15 cellular contexts compared by ENCODE assay signal in the genomic region with DNA sequence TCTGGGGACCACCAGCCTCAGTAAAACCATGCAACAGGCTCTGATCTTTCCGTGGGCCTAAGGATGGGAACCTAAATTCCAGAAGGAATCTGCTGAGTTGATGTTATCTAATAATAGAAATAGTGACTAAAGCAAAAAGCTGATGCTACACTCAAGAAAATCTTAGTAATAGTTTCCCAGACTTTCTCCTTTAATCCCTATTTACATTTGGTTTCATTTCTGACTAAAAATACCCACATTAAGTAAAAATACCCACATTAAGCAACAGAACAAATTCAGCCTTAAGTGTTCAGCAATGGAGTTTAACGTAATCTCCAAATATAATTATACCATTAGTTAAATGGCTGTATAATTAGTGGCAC. TPM values are rescaled to one million over a fixed set of nuclear protein-coding genes. Genes with fewer than 3 reads are reported as not detected.
A peak's percentile ranks its signal among the peaks of the same experiment; 100 is the strongest.
DNase-seq lines count a peak whose midpoint lies in the region; ATAC-seq and TF ChIP-seq lines count a peak whose summit lies in the region.
"Had no signal": no experiment of that assay in that cellular context is flagged by ENCODE, and none has a peak within 500 bp of the region (broad histone marks: within the 10 kb centered on the region; RNA-seq: fewer than 3 reads in every experiment).

No MANE protein-coding gene starts in this region.

- H3K4me1 ChIP-seq in smooth muscle cell (ENCODE audit: low read depth) = peaks cover 4% of the 10 kb centered on the region
- H3K4me1 ChIP-seq: BE2C had no signal

- H2AFZ ChIP-seq in smooth muscle cell (ENCODE audit: low read depth) = no peak overlapping the region

- H3K27me3 ChIP-seq in smooth muscle cell (ENCODE audit: low read depth) (peaks cover 30% of the 10 kb centered on the region), H7 (ENCODE audit: control insufficient read depth, insufficient read depth, low read length) (no peaks in the 10 kb centered on the region)
- H3K27me3 ChIP-seq: BE2C had no signal

- H3K36me3 ChIP-seq in smooth muscle cell (ENCODE audit: low read depth) (no peaks in the 10 kb centered on the region), H7 (replicated peaks; ENCODE audit: control insufficient read depth, insufficient read depth, low read length) (no peaks in the 10 kb centered on the region)
- H3K36me3 ChIP-seq: BE2C had no signal

- H3F3A ChIP-seq in smooth muscle cell (ENCODE audit: low read depth) = no peaks in the 10 kb centered on the region

- no peaks in the 10 kb centered on the region for H4K20me1 ChIP-seq in smooth muscle cell (ENCODE audit: low read depth)

- H3K4me3 ChIP-seq in smooth muscle cell (no peak overlapping the region), H7 (ENCODE audit: insufficient read depth, low read depth, low read length) (no peak overlapping the region)
- H3K4me3 ChIP-seq: K562 had no signal

- H3K9ac ChIP-seq in smooth muscle cell (ENCODE audit: low read depth) = no peak overlapping the region

- DNase-seq in AG08395 (ENCODE audit: low spot score) (peak; percentile 46), NCI-H69 (lab: John Stamatoyannopoulos, UW) (peak; percentile 64), iris pigment epithelial cell (ENCODE audit: low read depth) (peak; percentile 47), smooth muscle cell (lab: John Stamatoyannopoulos, UW; ENCODE audit: unreplicated experiment) (no peak), H7 (no peak), cerebellar nuclear complex (lab: John Stamatoyannopoulos, UW) (no peak)
- DNase-seq: BE2C; CD4-positive, alpha-beta memory T cell; NCI-H1436 treated with DMSO at 0.1 percent for 48 hours; NCI-H2081 treated with DMSO at 0.1 percent for 48 hours; NCI-H524 treated with DMSO at 0.1 percent for 48 hours; PC-3 had no signal

- peak overlapping the region; percentile 10 for H3K4me2 ChIP-seq in smooth muscle cell

- H3K9me3 ChIP-seq in smooth muscle cell (replicated peaks; ENCODE audit: low read depth) = no peaks in the 10 kb centered on the region
- H3K9me3 ChIP-seq: BE2C had no signal

- no peaks in the 10 kb centered on the region for H3K79me2 ChIP-seq in smooth muscle cell (ENCODE audit: low read depth)

- H3K27ac ChIP-seq in smooth muscle cell (ENCODE audit: low read depth) = no peak overlapping the region

- WGBS in smooth muscle cell (ENCODE audit: low lambda C conversion rate) = 25% methylated on average over 2 of the region's 2 CpGs

- TF ChIP-seq CTCF in smooth muscle cell (IDR thresholded peaks at IDR 0.05; ENCODE audit: borderline replicate concordance, insufficient read depth, poor library complexity, severe bottlenecking) = no peak

- no peak for ATAC-seq in GM19023 (IDR thresholded peaks at IDR 0.05; ENCODE audit: unreplicated experiment)
- ATAC-seq: PC-3 had no signal

RNA-seq across cellular contexts. Expression of a gene that starts 50.3 kb away (rescaled TPM):
- under 0.01 and 3.1 TPM in 2 replicates for total RNA-seq in smooth muscle cell
- 1.5 TPM in 1 of 2 replicates, not detected in the other for polyA plus RNA-seq in smooth muscle cell
- total RNA-seq in H7 (2014; rRNA removed; shearing (Covaris generic)) = 1.3 and 1.5 TPM in 2 replicates
- total RNA-seq: A673; CD4-positive, alpha-beta memory T cell had no signal
- polyA plus RNA-seq: CD4-positive, alpha-beta memory T cell; K562 had no signal

Comparison
In these comparisons a context has a peak if more than half of its experiments do, and no peak if none do; other contexts are left out.
1. DNase-seq: peak in AG08395 (single experiment), NCI-H69 (single experiment) and iris pigment epithelial cell (single experiment); none in smooth muscle cell (single experiment), H7 (single experiment) and cerebellar nuclear complex (0 of 2).